ENCODE assay signal across 24 cellular contexts in genomic region chr10:35848412-35848811, GRCh38.
"Had no signal": no experiment of that assay in that cellular context is flagged by ENCODE, and none has a peak within 500 bp of the region (broad histone marks: within the 10 kb centered on the region; RNA-seq: fewer than 3 reads in every experiment).

No MANE protein-coding gene starts in this region.

- H3K9me3 ChIP-seq: colonic mucosa, esophagus squamous epithelium, gastroesophageal sphincter, left ventricle myocardium inferior, lower lobe of right lung, ovary, right atrium auricular region, tibial artery, upper lobe of left lung, vagina had no signal

- H3K9me3 Mint-ChIP-seq: memory B cell; natural killer cell treated with Interleukin-12 subunit alpha and Interleukin-12 subunit beta and Interleukin-15 and Interleukin-18, amount 100 ng/mL, for 72 hours had no signal

- H3K27ac ChIP-seq: colonic mucosa, esophagus squamous epithelium, gastroesophageal sphincter, left ventricle myocardium inferior, lower lobe of right lung, ovary, right atrium auricular region, tibial artery, upper lobe of left lung, vagina had no signal

- H3K36me3 Mint-ChIP-seq: memory B cell; natural killer cell treated with Interleukin-12 subunit alpha and Interleukin-12 subunit beta and Interleukin-15 and Interleukin-18, amount 100 ng/mL, for 72 hours; stimulated activated effector memory CD8-positive, alpha-beta T cell treated with anti-CD3 and anti-CD28 coated beads, Interleukin-12 subunit alpha, Interleukin-12 subunit beta, amount 100 ng/mL, for 72 hours had no signal

- H3K27me3 ChIP-seq: colonic mucosa, esophagus squamous epithelium, gastroesophageal sphincter, ovary, right atrium auricular region, tibial artery, upper lobe of left lung, vagina had no signal

- H3K36me3 ChIP-seq: colonic mucosa, esophagus squamous epithelium, gastroesophageal sphincter, left ventricle myocardium inferior, lower lobe of right lung, ovary, right atrium auricular region, tibial artery, upper lobe of left lung, vagina had no signal

- ATAC-seq: gastroesophageal sphincter; left cardiac atrium; lower lobe of right lung; natural killer cell treated with Interleukin-12 subunit alpha and Interleukin-12 subunit beta and Interleukin-15 and Interleukin-18, amount 100 ng/mL, for 72 hours; stimulated activated effector memory CD8-positive, alpha-beta T cell treated with anti-CD3 and anti-CD28 coated beads, Interleukin-12 subunit alpha, Interleukin-12 subunit beta, amount 100 ng/mL, for 72 hours; stimulated activated naive CD8-positive, alpha-beta T cell treated with anti-CD3 and anti-CD28 coated beads, Interleukin-15, Interleukin-2, amounts not matched to agents 100 U/mL and 50 U/mL, for 24 hours had no signal

- H3K4me1 ChIP-seq: colonic mucosa, esophagus squamous epithelium, gastroesophageal sphincter, lower lobe of right lung, upper lobe of left lung, vagina had no signal

- H3K4me3 Mint-ChIP-seq: memory B cell; natural killer cell treated with Interleukin-12 subunit alpha and Interleukin-12 subunit beta and Interleukin-15 and Interleukin-18, amount 100 ng/mL, for 72 hours; stimulated activated effector memory CD8-positive, alpha-beta T cell treated with anti-CD3 and anti-CD28 coated beads, Interleukin-12 subunit alpha, Interleukin-12 subunit beta, amount 100 ng/mL, for 72 hours had no signal

- H3K4me3 ChIP-seq: colonic mucosa, esophagus squamous epithelium, gastroesophageal sphincter, left ventricle myocardium inferior, lower lobe of right lung, ovary, right atrium auricular region, tibial artery, upper lobe of left lung, vagina had no signal

- DNase-seq: colonic mucosa; dermis blood vessel endothelial cell; esophagus squamous epithelium; foreskin fibroblast; glutamatergic neuron; kidney; left cardiac atrium; left ventricle myocardium inferior; lower lobe of right lung; midbrain; nucleus accumbens; ovary; small intestine; stimulated activated CD4-positive, alpha-beta T cell treated with anti-CD3 and anti-CD28 coated beads, Interleukin-2, amount 100 ng/mL, for 48 hours; stimulated activated CD8-positive, alpha-beta memory T cell treated with anti-CD3 and anti-CD28 coated beads, Interleukin-4, amount 100 ng/mL, for 48 hours; stimulated activated naive CD8-positive, alpha-beta T cell treated with anti-CD3 and anti-CD28 coated beads, Interleukin-15, Interleukin-2, amounts not matched to agents 100 U/mL and 50 U/mL, for 24 hours; tibial artery; upper lobe of left lung had no signal

- H3K27ac Mint-ChIP-seq: memory B cell; natural killer cell treated with Interleukin-12 subunit alpha and Interleukin-12 subunit beta and Interleukin-15 and Interleukin-18, amount 100 ng/mL, for 72 hours; stimulated activated effector memory CD8-positive, alpha-beta T cell treated with anti-CD3 and anti-CD28 coated beads, Interleukin-12 subunit alpha, Interleukin-12 subunit beta, amount 100 ng/mL, for 72 hours had no signal

- H3K4me1 Mint-ChIP-seq: memory B cell; stimulated activated effector memory CD8-positive, alpha-beta T cell treated with anti-CD3 and anti-CD28 coated beads, Interleukin-12 subunit alpha, Interleukin-12 subunit beta, amount 100 ng/mL, for 72 hours had no signal

- FAIRE-seq: kidney, small intestine had no signal

- H3K27me3 Mint-ChIP-seq: memory B cell; natural killer cell treated with Interleukin-12 subunit alpha and Interleukin-12 subunit beta and Interleukin-15 and Interleukin-18, amount 100 ng/mL, for 72 hours had no signal
